9 cellular contexts compared by ENCODE assay signal in the genomic region with DNA sequence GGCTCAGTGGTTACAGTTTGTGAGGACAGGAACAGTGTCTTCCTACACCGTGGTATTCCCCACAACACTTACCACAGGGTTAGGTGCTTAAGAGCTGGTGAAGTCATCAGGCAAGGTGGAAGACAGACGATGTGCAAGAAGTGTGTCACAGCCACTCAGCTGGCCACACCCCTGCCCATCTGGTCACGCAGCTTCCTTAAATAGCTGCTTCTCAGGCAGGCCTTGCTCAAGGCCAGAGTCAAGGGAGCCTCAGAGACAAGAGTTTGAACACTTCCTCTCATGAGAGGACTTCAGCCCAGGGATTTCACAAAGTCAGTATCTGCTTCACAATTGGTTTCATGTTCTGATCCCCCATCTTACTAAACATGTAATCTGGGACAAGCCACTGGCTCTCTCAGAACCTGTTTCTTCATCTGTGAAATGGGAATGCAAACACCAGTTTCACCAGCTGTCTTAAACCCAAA.
A peak's percentile ranks its signal among the peaks of the same experiment; 100 is the strongest.
DNase-seq lines count a peak whose midpoint lies in the region; TF ChIP-seq lines count a peak whose summit lies in the region.
"Had no signal": no experiment of that assay in that cellular context is flagged by ENCODE, and none has a peak within 500 bp of the region (broad histone marks: within the 10 kb centered on the region; RNA-seq: fewer than 3 reads in every experiment).

No MANE protein-coding gene starts in this region.

- no peaks in the 10 kb centered on the region for H3K27me3 Mint-ChIP-seq in activated naive CD4-positive, alpha-beta T cell treated with anti-CD3 and anti-CD28 coated beads for 36 hours (ENCODE audit: low read depth)

- no peaks in the 10 kb centered on the region for H3K9me3 ChIP-seq in MG63
- H3K9me3 ChIP-seq: SJSA1 had no signal

- no peak overlapping the region for H3K27ac Mint-ChIP-seq in activated naive CD4-positive, alpha-beta T cell treated with anti-CD3 and anti-CD28 coated beads for 36 hours

- H3K4me3 ChIP-seq in HFF-Myc (replicated peaks; ENCODE audit: low read depth, low read length) (no peak overlapping the region), MG63 (no peak overlapping the region), epithelial cell of esophagus (ENCODE audit: low read length) (no peak overlapping the region)
- H3K4me3 ChIP-seq: SJSA1 had no signal

- DNase-seq in DMS 273 (lab: John Stamatoyannopoulos, UW; ENCODE audit: unreplicated experiment) (peak; percentile 49), DMS 273 treated with DMSO at 0.1 percent for 48 hours (lab: John Stamatoyannopoulos, UW) (no peak), HFF-Myc (ENCODE audit: extremely low read depth, low read depth) (peak; percentile 29), MG63 (peak; percentile 12), epithelial cell of esophagus (ENCODE audit: low read depth) (peak; percentile 79), renal cortical epithelial cell (ENCODE audit: low read depth) (peak; percentile 34), NCI-H1436 (lab: John Stamatoyannopoulos, UW) (no peak)
- no peak for DNase-seq in activated naive CD4-positive, alpha-beta T cell treated with anti-CD3 and anti-CD28 coated beads for 36 hours

- no peak for TF ChIP-seq CTCF in HFF-Myc (IDR thresholded peaks at IDR 0.05; ENCODE audit: low read depth, low read length, missing control alignments)
- TF ChIP-seq CTCF in epithelial cell of esophagus (IDR thresholded peaks at IDR 0.05; ENCODE audit: insufficient read depth, low read depth, low read length, missing control alignments) = no peak

- H3K4me3 Mint-ChIP-seq in activated naive CD4-positive, alpha-beta T cell treated with anti-CD3 and anti-CD28 coated beads for 36 hours = no peak overlapping the region

- no peaks in the 10 kb centered on the region for H3K36me3 ChIP-seq in MG63
- H3K36me3 ChIP-seq: SJSA1 had no signal

- H3K9me3 Mint-ChIP-seq in activated naive CD4-positive, alpha-beta T cell treated with anti-CD3 and anti-CD28 coated beads for 36 hours = no peaks in the 10 kb centered on the region

- CTCF ChIA-PET in activated naive CD4-positive, alpha-beta T cell treated with anti-CD3 and anti-CD28 coated beads for 36 hours (lab: Charles Lee) = interaction anchor here (1.5 kb wide), 1 partner anchor 41 kb away, joined by 5 read pairs; no protein-coding TSS in a partner anchor

- no peaks in the 10 kb centered on the region for H3K27me3 ChIP-seq in MG63
- H3K27me3 ChIP-seq: SJSA1 had no signal

- H3K36me3 Mint-ChIP-seq in activated naive CD4-positive, alpha-beta T cell treated with anti-CD3 and anti-CD28 coated beads for 36 hours (ENCODE audit: low read depth) = no peaks in the 10 kb centered on the region

- intact Hi-C loops in activated naive CD4-positive, alpha-beta T cell treated with anti-CD3 and anti-CD28 coated beads for 36 hours (cut with micrococcal nuclease) = no loop called here

- H3K4me1 Mint-ChIP-seq in activated naive CD4-positive, alpha-beta T cell treated with anti-CD3 and anti-CD28 coated beads for 36 hours (ENCODE audit: low read depth) = no peaks in the 10 kb centered on the region

Comparison
In these comparisons a context has a peak if more than half of its experiments do, and no peak if none do; other contexts are left out.
1. DNase-seq: peak in DMS 273 (single experiment), HFF-Myc (single experiment), MG63 (single experiment), epithelial cell of esophagus (single experiment) and renal cortical epithelial cell (single experiment); none in DMS 273 treated with DMSO at 0.1 percent for 48 hours (single experiment), NCI-H1436 (single experiment) and activated naive CD4-positive, alpha-beta T cell treated with anti-CD3 and anti-CD28 coated beads for 36 hours (single experiment).